In genomic region chr3:43793648-43794372, GRCh38 we compare ENCODE assay signal across 16 cellular contexts.
"Had no signal": no experiment of that assay in that cellular context is flagged by ENCODE, and none has a peak within 500 bp of the region (broad histone marks: within the 10 kb centered on the region; RNA-seq: fewer than 3 reads in every experiment).

No MANE protein-coding gene starts in this region.

- H3K27ac ChIP-seq: dorsolateral prefrontal cortex, esophagus squamous epithelium, heart left ventricle, neutrophil, ovary had no signal

- H3K4me1 ChIP-seq: esophagus squamous epithelium, heart left ventricle had no signal

- H3K4me3 ChIP-seq: dorsolateral prefrontal cortex, esophagus squamous epithelium, heart left ventricle, ovary had no signal

- ATAC-seq: heart left ventricle; naive thymus-derived CD4-positive, alpha-beta T cell; right cardiac atrium had no signal

- FAIRE-seq: endometrium, small intestine, urothelium cell line had no signal

- H3K36me3 ChIP-seq: esophagus squamous epithelium, heart left ventricle, neutrophil, ovary had no signal

- H3K27me3 ChIP-seq: ovary had no signal

- DNase-seq: cortex of kidney; effector memory CD4-positive, alpha-beta T cell; esophagus squamous epithelium; heart left ventricle; hippocampal formation; naive thymus-derived CD4-positive, alpha-beta T cell; nephron progenitor cell; ovary; right cardiac atrium; small intestine; stimulated activated CD4-positive, alpha-beta T cell treated with anti-CD3 and anti-CD28 coated beads, Interleukin-12 subunit alpha, Interleukin-12 subunit beta, amount 100 ng/mL, for 4 hours; stimulated activated naive CD4-positive, alpha-beta T cell had no signal

- H3K9me3 ChIP-seq: esophagus squamous epithelium, heart left ventricle, neutrophil, ovary had no signal
